Comparison of ENCODE assay signal across 8 cellular contexts in the genomic region with DNA sequence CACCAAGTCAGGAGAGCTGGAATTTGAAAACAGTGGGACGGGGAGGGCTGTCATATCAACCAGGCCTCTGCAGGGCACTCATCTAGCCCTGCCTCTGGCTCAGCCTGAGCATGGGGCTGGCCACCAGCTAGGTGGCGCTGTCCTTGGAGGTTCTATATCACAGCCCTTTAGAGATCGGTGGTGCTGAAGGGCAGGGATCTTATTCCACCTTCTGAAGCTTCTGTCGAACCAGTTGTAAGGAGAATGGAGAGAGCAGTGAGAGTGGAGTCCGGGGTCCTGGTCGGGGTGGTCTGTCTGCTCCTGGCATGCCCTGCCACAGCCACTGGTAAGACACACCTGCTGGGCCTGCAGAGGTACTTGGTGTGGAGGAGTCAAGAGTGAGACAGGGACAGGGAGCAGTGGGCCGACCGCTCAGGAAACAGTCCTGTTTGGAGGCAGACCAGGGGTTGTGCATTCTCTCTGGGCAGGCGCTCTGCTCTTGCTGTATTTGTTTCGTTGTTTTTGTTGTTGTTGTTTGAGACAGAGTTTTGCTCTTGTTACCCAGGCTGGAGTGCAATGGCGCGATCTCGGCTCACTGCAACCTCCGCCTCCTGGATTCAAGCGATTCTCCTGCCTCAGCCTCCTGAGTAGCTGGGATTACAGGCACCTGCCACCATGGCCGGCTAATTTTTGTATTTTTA. TPM values are rescaled to one million over a fixed set of nuclear protein-coding genes. Genes with fewer than 3 reads are reported as not detected.
A peak's percentile ranks its signal among the peaks of the same experiment; 100 is the strongest.
DNase-seq lines count a peak whose midpoint lies in the region; ATAC-seq, FAIRE-seq and TF ChIP-seq lines count a peak whose summit lies in the region.

A gene with protein sequence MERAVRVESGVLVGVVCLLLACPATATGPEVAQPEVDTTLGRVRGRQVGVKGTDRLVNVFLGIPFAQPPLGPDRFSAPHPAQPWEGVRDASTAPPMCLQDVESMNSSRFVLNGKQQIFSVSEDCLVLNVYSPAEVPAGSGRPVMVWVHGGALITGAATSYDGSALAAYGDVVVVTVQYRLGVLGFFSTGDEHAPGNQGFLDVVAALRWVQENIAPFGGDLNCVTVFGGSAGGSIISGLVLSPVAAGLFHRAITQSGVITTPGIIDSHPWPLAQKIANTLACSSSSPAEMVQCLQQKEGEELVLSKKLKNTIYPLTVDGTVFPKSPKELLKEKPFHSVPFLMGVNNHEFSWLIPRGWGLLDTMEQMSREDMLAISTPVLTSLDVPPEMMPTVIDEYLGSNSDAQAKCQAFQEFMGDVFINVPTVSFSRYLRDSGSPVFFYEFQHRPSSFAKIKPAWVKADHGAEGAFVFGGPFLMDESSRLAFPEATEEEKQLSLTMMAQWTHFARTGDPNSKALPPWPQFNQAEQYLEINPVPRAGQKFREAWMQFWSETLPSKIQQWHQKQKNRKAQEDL (plus strand): TSS at position 202 of the 680 bp plus-strand sequence. CDS start 42 bp downstream, at position 244.

- peaks cover 4% of the 10 kb centered on the region for H3K27me3 Mint-ChIP-seq in T-helper 1 cell treated with Interleukin-12 subunit alpha and Interleukin-12 subunit beta and Interleukin-4 antibody, amounts not matched to agents 30 μg/mL and 1 μg/mL, for 36 hours (ENCODE audit: low read depth)

- 0 out of 2 replicates have a peak, but pooled peaks cover 1% of the 10 kb centered on the region for H3K27me3 ChIP-seq in H7 (ENCODE audit: control insufficient read depth, insufficient read depth, low read length)

- peak within 1 kb of the TSS; percentile 81 for H3K4me3 Mint-ChIP-seq in T-helper 1 cell treated with Interleukin-12 subunit alpha and Interleukin-12 subunit beta and Interleukin-4 antibody, amounts not matched to agents 30 μg/mL and 1 μg/mL, for 36 hours

- no peaks in the 10 kb centered on the region for H3K9me3 Mint-ChIP-seq in T-helper 1 cell treated with Interleukin-12 subunit alpha and Interleukin-12 subunit beta and Interleukin-4 antibody, amounts not matched to agents 30 μg/mL and 1 μg/mL, for 36 hours

- TF ChIP-seq CTCF in kidney (IDR thresholded peaks at IDR 0.05; ENCODE audit: borderline replicate concordance, extremely low read depth, insufficient read depth) = peak; percentile 76

- no peak for FAIRE-seq in kidney (lab: Jason Lieb, UNC)

- in situ Hi-C loops in T47D (cut with HindIII; ENCODE audit: low pct_unique_long_range_greater_than_20kb, low sequenced_read_pairs) = no loop called here

- peak; percentile 56 for DNase-seq in GDM1 (lab: John Stamatoyannopoulos, UW)
- peak; percentile 89 for DNase-seq in H7
- DNase-seq in NCI-H1092 (lab: John Stamatoyannopoulos, UW) = peak; percentile 59
- peak; percentile 27 to 83 for DNase-seq in T47D (ENCODE audit: low read depth in 1 of 2, low spot score in 1 of 2)
- no peak for DNase-seq in kidney
- DNase-seq in stimulated activated CD4-positive, alpha-beta T cell treated with anti-CD3 and anti-CD28 coated beads, Interleukin-4, amount 100 ng/mL, for 24 hours = peak; percentile 63

- ATAC-seq in HG03565 (IDR thresholded peaks at IDR 0.05; ENCODE audit: unreplicated experiment) = no peak

- intact Hi-C loops in kidney (cut with DNase I) = no loop called here

- H3K9ac ChIP-seq in kidney (ENCODE audit: low read length in 2 of 2) = peak within 1 kb of the TSS in 1 of 2 donors; percentile 7

- peak within 1 kb of the TSS; percentile 54 to 57 for H3K27ac ChIP-seq in kidney (ENCODE audit: low read depth in 2 of 2, low read length in 2 of 2)

- H3K36me3 ChIP-seq in H7 (replicated peaks; ENCODE audit: control insufficient read depth, insufficient read depth, low read length) (no peaks in the 10 kb centered on the region), kidney (ENCODE audit: control insufficient read depth in 1 of 2, insufficient read depth in 2 of 2, low read length in 2 of 2) (no peaks in the 10 kb centered on the region)

- no peaks in the 10 kb centered on the region for H3K9me3 ChIP-seq in kidney (ENCODE audit: control insufficient read depth in 1 of 2, low read length in 2 of 2)

- H3K27ac Mint-ChIP-seq in T-helper 1 cell treated with Interleukin-12 subunit alpha and Interleukin-12 subunit beta and Interleukin-4 antibody, amounts not matched to agents 30 μg/mL and 1 μg/mL, for 36 hours = peak within 1 kb of the TSS; percentile 89

- H3K36me3 Mint-ChIP-seq in T-helper 1 cell treated with Interleukin-12 subunit alpha and Interleukin-12 subunit beta and Interleukin-4 antibody, amounts not matched to agents 30 μg/mL and 1 μg/mL, for 36 hours (ENCODE audit: low read depth) = no peaks in the 10 kb centered on the region

- peaks cover 7 to 12% of the 10 kb centered on the region in 2 donors for H3K4me1 ChIP-seq in kidney (ENCODE audit: control insufficient read depth in 1 of 2, insufficient read depth in 1 of 2, low read depth in 1 of 2, low read length in 2 of 2)

- peaks cover 33% of the 10 kb centered on the region for H3K4me1 Mint-ChIP-seq in T-helper 1 cell treated with Interleukin-12 subunit alpha and Interleukin-12 subunit beta and Interleukin-4 antibody, amounts not matched to agents 30 μg/mL and 1 μg/mL, for 36 hours (ENCODE audit: low read depth)

- H3K4me3 ChIP-seq in H7 (ENCODE audit: insufficient read depth, low read depth, low read length) (peak within 1 kb of the TSS; percentile 23; the same call in 1 of the 2 replicates), kidney (ENCODE audit: low read length in 2 of 2) (peak within 1 kb of the TSS in 1 of 2 donors; percentile 53)

RNA-seq across cellular contexts. Expression of the gene that starts here (rescaled TPM):
- 0.31 and 0.44 TPM in 2 replicates for total RNA-seq in H7 (2014; rRNA removed; shearing (Covaris generic))
- 2.1 TPM for total RNA-seq in kidney
- polyA plus RNA-seq in kidney (ENCODE audit: insufficient read depth, low read depth, low replicate concordance) = 7.8 TPM

Comparison
In these comparisons a context has a peak if more than half of its experiments do, and no peak if none do; other contexts are left out.
1. Peak in DNase-seq and H3K4me3 ChIP-seq in H7; RNA of the gene not detected or under 1 TPM.